Comparison of ENCODE assay signal across 17 cellular contexts in the genomic region with DNA sequence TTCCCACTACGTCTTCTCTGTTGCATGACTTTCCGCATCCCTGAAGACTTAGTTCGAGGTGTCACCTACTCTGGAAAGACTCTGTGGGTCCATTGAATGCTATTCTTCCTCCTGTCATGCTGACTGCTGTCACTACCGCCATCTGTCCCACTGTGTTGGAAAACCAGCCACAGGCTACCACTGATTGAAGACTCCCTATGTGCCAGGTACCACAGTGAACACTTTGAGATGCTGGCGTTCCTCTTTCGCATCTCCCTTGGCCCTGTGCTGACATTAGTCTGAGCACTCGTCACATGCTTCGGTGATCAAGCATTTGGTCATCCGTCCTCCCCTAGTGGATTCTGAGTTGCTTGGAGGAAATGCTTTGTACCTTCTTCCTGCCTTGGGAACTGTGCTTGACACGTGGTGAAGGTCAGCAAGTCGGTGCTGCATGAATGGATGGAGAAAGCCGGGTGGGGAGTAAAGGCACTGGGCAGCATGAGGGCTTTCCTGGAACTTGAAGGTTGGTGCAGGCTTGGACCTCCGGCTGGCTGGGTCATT.
"Had no signal": no experiment of that assay in that cellular context is flagged by ENCODE, and none has a peak within 500 bp of the region (broad histone marks: within the 10 kb centered on the region; RNA-seq: fewer than 3 reads in every experiment).

No MANE protein-coding gene starts in this region.

- H3K4me3 Mint-ChIP-seq: activated CD4-positive, alpha-beta T cell treated with anti-CD3 and anti-CD28 coated beads, Interleukin-2, amount 10 ng/mL, durations not matched to agents 7 days and 5 days; effector memory CD8-positive, alpha-beta T cell; nephron; T-helper 1 cell treated with Interleukin-12 subunit alpha and Interleukin-12 subunit beta and Interleukin-4 antibody, amounts not matched to agents 30 μg/mL and 1 μg/mL, for 36 hours had no signal

- H3K27ac Mint-ChIP-seq: activated CD4-positive, alpha-beta T cell treated with anti-CD3 and anti-CD28 coated beads, Interleukin-2, amount 10 ng/mL, durations not matched to agents 7 days and 5 days; T-helper 1 cell treated with Interleukin-12 subunit alpha and Interleukin-12 subunit beta and Interleukin-4 antibody, amounts not matched to agents 30 μg/mL and 1 μg/mL, for 36 hours had no signal

- H3K9me3 Mint-ChIP-seq: activated CD4-positive, alpha-beta T cell treated with anti-CD3 and anti-CD28 coated beads, Interleukin-2, amount 10 ng/mL, durations not matched to agents 7 days and 5 days; effector memory CD8-positive, alpha-beta T cell; nephron; T-helper 1 cell treated with Interleukin-12 subunit alpha and Interleukin-12 subunit beta and Interleukin-4 antibody, amounts not matched to agents 30 μg/mL and 1 μg/mL, for 36 hours had no signal

- ATAC-seq: effector memory CD8-positive, alpha-beta T cell; stimulated activated naive CD8-positive, alpha-beta T cell treated with anti-CD3 and anti-CD28 coated beads, Interleukin-15, Interleukin-2, amounts not matched to agents 100 U/mL and 50 U/mL, for 24 hours; upper lobe of right lung had no signal

- H3K4me1 ChIP-seq: adrenal gland, upper lobe of right lung had no signal

- H3K4me3 ChIP-seq: adrenal gland, left ventricle myocardium inferior, suprapubic skin, upper lobe of right lung had no signal

- DNase-seq: activated CD4-positive, alpha-beta T cell treated with anti-CD3 and anti-CD28 coated beads, Interleukin-2, amount 10 ng/mL, durations not matched to agents 7 days and 5 days; activated CD4-positive, CD25-positive, alpha-beta regulatory T cell; activated CD8-positive, alpha-beta memory T cell treated with anti-CD3 and anti-CD28 coated beads for 24 hours; activated naive CD4-positive, alpha-beta T cell treated with anti-CD3 and anti-CD28 coated beads, Interleukin-2, amount 50 U/mL, for 16 hours; adrenal gland; central memory CD4-positive, alpha-beta T cell; effector memory CD8-positive, alpha-beta T cell; erythroblast; left ventricle myocardium inferior; mesenchymal stem cell; stimulated activated CD4-positive, alpha-beta T cell treated with anti-CD3 and anti-CD28 coated beads, Interleukin-12 subunit alpha, Interleukin-12 subunit beta, amount 100 ng/mL, for 4 hours; stimulated activated CD4-positive, alpha-beta T cell treated with anti-CD3 and anti-CD28 coated beads, Interleukin-2, amount 100 ng/mL, for 48 hours; stimulated activated naive CD8-positive, alpha-beta T cell treated with anti-CD3 and anti-CD28 coated beads, Interleukin-15, Interleukin-2, amounts not matched to agents 100 U/mL and 50 U/mL, for 24 hours; upper lobe of right lung had no signal

- H3K27ac ChIP-seq: adrenal gland, left ventricle myocardium inferior, suprapubic skin, upper lobe of right lung had no signal

- H3K4me1 Mint-ChIP-seq: activated CD4-positive, alpha-beta T cell treated with anti-CD3 and anti-CD28 coated beads, Interleukin-2, amount 10 ng/mL, durations not matched to agents 7 days and 5 days had no signal

- H3K27me3 ChIP-seq: adrenal gland, suprapubic skin, upper lobe of right lung had no signal

- H3K36me3 ChIP-seq: adrenal gland, left ventricle myocardium inferior, suprapubic skin, upper lobe of right lung had no signal

- H3K27me3 Mint-ChIP-seq: activated CD4-positive, alpha-beta T cell treated with anti-CD3 and anti-CD28 coated beads, Interleukin-2, amount 10 ng/mL, durations not matched to agents 7 days and 5 days; effector memory CD8-positive, alpha-beta T cell had no signal

- H3K9me3 ChIP-seq: adrenal gland, left ventricle myocardium inferior, suprapubic skin, upper lobe of right lung had no signal
